20 cellular contexts compared by ENCODE assay signal in the genomic region with DNA sequence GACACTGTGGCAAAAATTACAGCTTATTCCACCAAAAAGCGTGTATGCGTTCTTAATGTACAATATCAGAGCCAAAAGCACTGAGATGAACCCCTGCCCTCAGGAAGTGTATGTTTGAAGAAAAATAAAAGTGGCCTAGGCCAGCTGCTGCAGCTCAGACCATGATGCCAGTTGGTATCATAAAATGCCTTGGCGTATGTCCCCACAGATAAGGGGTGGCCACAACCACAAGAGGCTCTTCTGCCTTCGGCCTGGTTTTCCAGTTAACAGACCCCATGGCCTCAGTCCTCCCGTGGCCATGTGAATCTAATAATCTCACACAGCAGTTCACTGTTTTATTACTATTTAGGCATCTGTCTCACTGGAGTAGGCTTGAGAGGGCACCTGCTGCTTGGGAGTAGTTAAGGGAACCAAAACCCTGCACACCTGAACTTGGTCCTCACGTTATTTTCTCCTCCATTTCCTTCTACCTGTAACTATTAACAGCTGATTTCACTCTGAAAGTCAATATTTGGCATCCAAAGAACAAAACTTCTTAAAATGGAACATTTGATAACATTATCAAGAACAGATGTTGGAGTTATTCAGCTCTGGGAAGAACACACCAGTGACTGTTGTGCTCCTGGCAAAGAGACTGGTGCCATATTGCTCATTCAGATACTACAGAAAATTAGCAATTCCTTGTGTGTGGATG.
"Had no signal": no experiment of that assay in that cellular context is flagged by ENCODE, and none has a peak within 500 bp of the region (broad histone marks: within the 10 kb centered on the region; RNA-seq: fewer than 3 reads in every experiment).

No MANE protein-coding gene starts in this region.

- H3K4me1 ChIP-seq: sigmoid colon, spleen had no signal

- FAIRE-seq: colon had no signal

- H3K9ac ChIP-seq: parathyroid adenoma had no signal

- DNase-seq: activated CD4-positive, alpha-beta T cell treated with anti-CD3 and anti-CD28 coated beads, Interleukin-2, amount 50 U/mL, for 4 hours; activated naive CD4-positive, alpha-beta T cell; activated naive CD8-positive, alpha-beta T cell treated with anti-CD3 and anti-CD28 coated beads, Interleukin-2, amount 10 ng/mL, durations not matched to agents 7 days and 5 days; activated T-cell treated with anti-CD3 and anti-CD28 coated beads for 4 hours; amygdala; central memory CD4-positive, alpha-beta T cell; endodermal cell; gastrocnemius medialis; heart right ventricle; immature natural killer cell; mesendoderm; sigmoid colon; spleen; stimulated activated naive B cell treated with anti-CD40 and anti-IgM and Interleukin-4, amounts not matched to agents 10 μg/mL and 1 μg/mL and 100 μg/mL, for 72 hours had no signal

- ATAC-seq: activated T-helper 17 cell treated with anti-CD3 and anti-CD28 coated beads, Interleukin-2, amount 50 U/mL, for 72 hours; gastrocnemius medialis; natural killer cell treated with Interleukin-12 subunit alpha and Interleukin-12 subunit beta and Interleukin-15 and Interleukin-18, amount 100 ng/mL, for 72 hours; stimulated activated naive B cell treated with anti-CD40 and anti-IgM and Interleukin-4, amounts not matched to agents 10 μg/mL and 1 μg/mL and 100 μg/mL, for 72 hours had no signal

- H3K4me3 ChIP-seq: gastrocnemius medialis, heart right ventricle, sigmoid colon, spleen had no signal

- H3K27me3 ChIP-seq: gastrocnemius medialis, heart right ventricle, neutrophil, sigmoid colon, spleen had no signal

- H3K9me3 ChIP-seq: gastrocnemius medialis, heart right ventricle, neutrophil, sigmoid colon, spleen had no signal

- H2AFZ ChIP-seq: parathyroid adenoma had no signal

- H3K27ac ChIP-seq: epithelial cell of prostate, neutrophil, parathyroid adenoma, sigmoid colon, spleen had no signal
